15 cellular contexts compared by ENCODE assay signal in the genomic region with DNA sequence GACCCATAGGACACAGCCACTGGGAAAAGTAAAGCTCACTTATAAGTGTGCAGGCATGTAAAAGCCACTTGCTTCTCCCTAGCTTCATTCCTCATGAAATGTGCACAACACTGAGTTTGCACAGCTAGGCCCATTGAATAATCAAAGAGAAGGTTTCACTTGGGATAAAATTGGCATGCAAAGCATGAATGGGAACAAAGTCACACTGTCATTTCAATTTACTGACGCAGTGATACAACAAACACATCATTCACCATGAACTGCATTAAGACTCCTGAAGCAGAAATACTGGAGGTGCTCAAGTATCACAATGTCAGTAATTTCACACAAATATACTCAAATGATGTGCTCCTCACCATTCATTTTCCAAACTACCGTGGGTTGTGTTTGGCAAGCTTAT.
DNase-seq lines count a peak whose midpoint lies in the region; ATAC-seq and TF ChIP-seq lines count a peak whose summit lies in the region.
"Had no signal": no experiment of that assay in that cellular context is flagged by ENCODE, and none has a peak within 500 bp of the region (broad histone marks: within the 10 kb centered on the region; RNA-seq: fewer than 3 reads in every experiment).

No MANE protein-coding gene starts in this region.

- intact Hi-C loops in esophagus squamous epithelium (cut with DNase I): no loop called here

- H3K9ac ChIP-seq in MM.1S (ENCODE audit: low read length): no peak overlapping the region
- H3K9ac ChIP-seq: GM23248 had no signal

- H4K20me1 ChIP-seq in MM.1S (ENCODE audit: insufficient read depth, low read length): no peaks in the 10 kb centered on the region

- H3K36me3 ChIP-seq in MM.1S (replicated peaks; ENCODE audit: insufficient read depth, low read length) (no peaks in the 10 kb centered on the region), esophagus squamous epithelium (no peaks in the 10 kb centered on the region)
- H3K36me3 ChIP-seq: HAP-1 had no signal

- no peaks in the 10 kb centered on the region for H3K9me2 ChIP-seq in MM.1S (replicated peaks; ENCODE audit: insufficient read depth, low read length)

- TF ChIP-seq CTCF in MM.1S (IDR thresholded peaks at IDR 0.05; ENCODE audit: low read length) (no peak), esophagus squamous epithelium (IDR thresholded peaks at IDR 0.05) (no peak)

- peak; percentile 4 for DNase-seq in MM.1S
- DNase-seq in medulla oblongata (ENCODE audit: extremely low spot score): peak; percentile 68
- DNase-seq in substantia nigra (lab: John Stamatoyannopoulos, UW): peak in 2 of 49 donors; percentile 6
- no peak for DNase-seq in esophagus squamous epithelium (lab: John Stamatoyannopoulos, UW)
- DNase-seq: ACHN; CD4-positive, alpha-beta T cell; DMS153; DMS79; GF-D8; GM23248 had no signal

- H3K4me1 ChIP-seq in MM.1S (ENCODE audit: low read length): no peaks in the 10 kb centered on the region
- no peaks in the 10 kb centered on the region for H3K4me1 ChIP-seq in esophagus squamous epithelium

- TF ChIP-seq POLR2A in esophagus squamous epithelium (IDR thresholded peaks at IDR 0.05): no peak

- WGBS in esophagus squamous epithelium, 2 donors: 51 to 83% methylated on average over 2 of the region's 2 CpGs

- no peaks in the 10 kb centered on the region for H3K27me3 ChIP-seq in MM.1S (replicated peaks; ENCODE audit: insufficient read depth, low read length)
- H3K27me3 ChIP-seq in esophagus squamous epithelium: peaks cover 0 to 1% (median 0%) of the 10 kb centered on the region in 4 donors

- H3K4me2 ChIP-seq in MM.1S (ENCODE audit: low read depth, low read length): no peak overlapping the region

- H3K27ac ChIP-seq in MM.1S (ENCODE audit: low read length): no peak overlapping the region
- H3K27ac ChIP-seq in substantia nigra (ENCODE audit: low read depth, low read length, poor library complexity, severe bottlenecking): peak overlapping the region; percentile 9
- no peak overlapping the region for H3K27ac ChIP-seq in esophagus squamous epithelium
- H3K27ac ChIP-seq: C4-2B, GM23248, HL-60 had no signal

- no peak overlapping the region for H2AFZ ChIP-seq in MM.1S (ENCODE audit: low read length)
- H2AFZ ChIP-seq: GM23248 had no signal

- ATAC-seq in GM21515 (IDR thresholded peaks at IDR 0.05; ENCODE audit: unreplicated experiment) (no peak), GM18519 (IDR thresholded peaks at IDR 0.05; ENCODE audit: low FRiP score, unreplicated experiment) (no peak)

- H3K4me3 ChIP-seq in MM.1S (ENCODE audit: low read length) (no peak overlapping the region), esophagus squamous epithelium (no peak overlapping the region)
- H3K4me3 ChIP-seq: GM23248, HAP-1 had no signal

- H3F3A ChIP-seq in MM.1S (ENCODE audit: insufficient read depth, low read length): no peaks in the 10 kb centered on the region

- H3K9me3 ChIP-seq in MM.1S (replicated peaks; ENCODE audit: insufficient read depth, low read length) (no peaks in the 10 kb centered on the region), esophagus squamous epithelium (no peaks in the 10 kb centered on the region)
- H3K9me3 ChIP-seq: HAP-1 had no signal

- H3K79me2 ChIP-seq in MM.1S (ENCODE audit: low read length): no peaks in the 10 kb centered on the region
